ENCODE assay signal across 4 cellular contexts in the genomic region with DNA sequence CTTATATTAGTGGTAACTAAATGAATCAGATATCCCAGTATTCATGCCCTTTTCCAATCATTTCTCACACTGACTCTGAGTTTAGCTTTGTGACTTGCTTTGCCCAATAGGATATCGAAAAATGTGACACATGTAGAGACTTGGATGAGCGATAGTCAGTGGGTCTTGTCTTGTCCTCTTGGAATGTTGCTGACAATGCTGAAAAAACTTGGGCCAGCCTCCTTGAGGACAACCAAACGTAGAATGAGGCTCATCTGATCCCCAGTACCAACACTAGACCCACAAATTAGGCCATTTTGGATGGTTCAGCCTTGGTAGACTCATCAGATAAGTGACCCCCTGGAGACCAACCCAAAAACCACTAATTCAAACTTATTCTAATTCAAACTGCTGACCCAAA.
A peak's percentile ranks its signal among the peaks of the same experiment; 100 is the strongest.
TF ChIP-seq lines count a peak whose summit lies in the region.

No MANE protein-coding gene starts in this region.

TF ChIP-seq in HepG2, 621 proteins besides CTCF, POLR2A, EP300 and RAD21:
- no peak for TF ChIP-seq FIP1L1 (IDR thresholded peaks at IDR 0.05; ENCODE audit: borderline replicate concordance, insufficient read depth, low read depth, low read length)
- no peak for TF ChIP-seq ZNF33B (CRISPR knock-in tag; IDR thresholded peaks at IDR 0.05)
- no peak for TF ChIP-seq MAZ (IDR thresholded peaks at IDR 0.05; ENCODE audit: borderline replicate concordance, low read depth, low read length)
- no peak for TF ChIP-seq MAZ (CRISPR knock-in tag; IDR thresholded peaks at IDR 0.05; ENCODE audit: low read depth)
- TF ChIP-seq MAFK (conservative IDR thresholded peaks at IDR 0.05 in 1 of 2, IDR thresholded peaks at IDR 0.05 in 1 of 2; ENCODE audit: low read length in 2 of 2): peak; percentile 49 to 56; a peak in 3 of 4 replicates
- no peak for TF ChIP-seq ZFYVE20 (CRISPR knock-in tag; IDR thresholded peaks at IDR 0.05; ENCODE audit: borderline replicate concordance, low read depth)
- TF ChIP-seq MAFF (IDR thresholded peaks at IDR 0.05; ENCODE audit: low read depth, low read length): 0 out of 2 replicates have a peak, but pooled peaks have one; percentile 19
- TF ChIP-seq, protein P1, sequence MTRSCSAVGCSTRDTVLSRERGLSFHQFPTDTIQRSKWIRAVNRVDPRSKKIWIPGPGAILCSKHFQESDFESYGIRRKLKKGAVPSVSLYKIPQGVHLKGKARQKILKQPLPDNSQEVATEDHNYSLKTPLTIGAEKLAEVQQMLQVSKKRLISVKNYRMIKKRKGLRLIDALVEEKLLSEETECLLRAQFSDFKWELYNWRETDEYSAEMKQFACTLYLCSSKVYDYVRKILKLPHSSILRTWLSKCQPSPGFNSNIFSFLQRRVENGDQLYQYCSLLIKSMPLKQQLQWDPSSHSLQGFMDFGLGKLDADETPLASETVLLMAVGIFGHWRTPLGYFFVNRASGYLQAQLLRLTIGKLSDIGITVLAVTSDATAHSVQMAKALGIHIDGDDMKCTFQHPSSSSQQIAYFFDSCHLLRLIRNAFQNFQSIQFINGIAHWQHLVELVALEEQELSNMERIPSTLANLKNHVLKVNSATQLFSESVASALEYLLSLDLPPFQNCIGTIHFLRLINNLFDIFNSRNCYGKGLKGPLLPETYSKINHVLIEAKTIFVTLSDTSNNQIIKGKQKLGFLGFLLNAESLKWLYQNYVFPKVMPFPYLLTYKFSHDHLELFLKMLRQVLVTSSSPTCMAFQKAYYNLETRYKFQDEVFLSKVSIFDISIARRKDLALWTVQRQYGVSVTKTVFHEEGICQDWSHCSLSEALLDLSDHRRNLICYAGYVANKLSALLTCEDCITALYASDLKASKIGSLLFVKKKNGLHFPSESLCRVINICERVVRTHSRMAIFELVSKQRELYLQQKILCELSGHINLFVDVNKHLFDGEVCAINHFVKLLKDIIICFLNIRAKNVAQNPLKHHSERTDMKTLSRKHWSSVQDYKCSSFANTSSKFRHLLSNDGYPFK (CRISPR knock-in tag; IDR thresholded peaks at IDR 0.05; ENCODE audit: borderline replicate concordance): no peak

TF ChIP-seq in A549, 52 proteins besides CTCF, POLR2A, EP300 and RAD21:
- TF ChIP-seq GATA3 (IDR thresholded peaks at IDR 0.05; ENCODE audit: borderline replicate concordance) (no peak), MAFK (IDR thresholded peaks at IDR 0.05; ENCODE audit: partially characterized antibody) (peak; percentile 65), ZNF302 (CRISPR knock-in tag; IDR thresholded peaks at IDR 0.05) (no peak)

TF ChIP-seq in GM12878, 131 proteins besides CTCF, POLR2A, EP300 and RAD21:
- TF ChIP-seq MEF2B (IDR thresholded peaks at IDR 0.05; ENCODE audit: partially characterized antibody, poor library complexity, severe bottlenecking) (peak; percentile 19), KDM1A (IDR thresholded peaks at IDR 0.05; ENCODE audit: borderline replicate concordance) (no peak), MTA2 (IDR thresholded peaks at IDR 0.05; ENCODE audit: low read depth) (peak; percentile 46; the same call in 1 of the 2 replicates), SMAD1 (IDR thresholded peaks at IDR 0.05; ENCODE audit: low read depth, partially characterized antibody) (no peak), LARP7 (IDR thresholded peaks at IDR 0.05) (no peak)

TF ChIP-seq in K562, 482 proteins besides CTCF, POLR2A, EP300 and RAD21:
- peak; percentile 3; the same call in 1 of the 2 replicates for TF ChIP-seq ZNF316 (IDR thresholded peaks at IDR 0.05)
- TF ChIP-seq, protein P2, sequence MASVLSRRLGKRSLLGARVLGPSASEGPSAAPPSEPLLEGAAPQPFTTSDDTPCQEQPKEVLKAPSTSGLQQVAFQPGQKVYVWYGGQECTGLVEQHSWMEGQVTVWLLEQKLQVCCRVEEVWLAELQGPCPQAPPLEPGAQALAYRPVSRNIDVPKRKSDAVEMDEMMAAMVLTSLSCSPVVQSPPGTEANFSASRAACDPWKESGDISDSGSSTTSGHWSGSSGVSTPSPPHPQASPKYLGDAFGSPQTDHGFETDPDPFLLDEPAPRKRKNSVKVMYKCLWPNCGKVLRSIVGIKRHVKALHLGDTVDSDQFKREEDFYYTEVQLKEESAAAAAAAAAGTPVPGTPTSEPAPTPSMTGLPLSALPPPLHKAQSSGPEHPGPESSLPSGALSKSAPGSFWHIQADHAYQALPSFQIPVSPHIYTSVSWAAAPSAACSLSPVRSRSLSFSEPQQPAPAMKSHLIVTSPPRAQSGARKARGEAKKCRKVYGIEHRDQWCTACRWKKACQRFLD (CRISPR knock-in tag; IDR thresholded peaks at IDR 0.05): no peak
